In the genomic region with DNA sequence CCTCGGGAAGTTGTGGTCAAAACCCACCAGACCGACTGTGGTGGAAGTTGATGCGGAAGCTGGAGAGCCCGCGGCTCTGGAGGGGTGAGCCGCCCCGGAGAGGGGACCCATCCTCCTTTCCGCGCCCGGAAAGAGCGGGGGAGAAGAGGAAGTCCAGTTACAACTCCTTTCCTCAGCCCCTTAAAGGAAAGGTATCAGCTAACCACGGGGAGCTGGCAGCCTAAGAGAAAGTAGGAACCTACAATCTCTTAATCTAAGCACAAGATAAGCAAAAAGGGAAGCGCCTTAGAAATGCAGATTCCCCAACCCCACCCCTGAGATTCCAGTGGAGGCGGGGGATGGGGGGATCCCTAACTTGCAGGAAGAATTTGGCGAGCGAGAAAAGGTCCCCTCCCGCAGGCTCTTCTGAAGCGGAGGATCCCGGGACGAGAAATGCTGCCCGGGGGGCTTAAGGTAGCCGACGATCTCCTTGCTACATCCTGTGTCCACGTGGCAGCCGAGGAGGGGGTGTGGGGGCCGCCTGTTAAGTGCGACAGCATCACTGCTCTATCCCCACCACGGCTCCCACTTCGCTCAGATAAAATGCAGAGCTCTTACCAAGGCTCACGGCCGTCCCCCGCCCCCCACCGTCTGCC, we compare ENCODE assay signal across 8 cellular contexts.
A peak's percentile ranks its signal among the peaks of the same experiment; 100 is the strongest.
DNase-seq lines count a peak whose midpoint lies in the region; ATAC-seq and TF ChIP-seq lines count a peak whose summit lies in the region.

No MANE protein-coding gene starts in this region.

- ATAC-seq in GM21723 (IDR thresholded peaks at IDR 0.05; ENCODE audit: unreplicated experiment) (no peak), GM18867 (IDR thresholded peaks at IDR 0.05; ENCODE audit: unreplicated experiment) (no peak), PC-3 (no peak)

- peak overlapping the region; percentile 50 for H3K9ac ChIP-seq in iPS-18a (ENCODE audit: low read length)
- H3K9ac ChIP-seq in PC-3 (ENCODE audit: low read length) = no peak overlapping the region

- no peak overlapping the region for H3K4me2 ChIP-seq in PC-3 (ENCODE audit: low read length)

- no peak overlapping the region for H2AFZ ChIP-seq in PC-3 (ENCODE audit: low read length)

- no peaks in the 10 kb centered on the region for H3K9me3 Mint-ChIP-seq in activated T-helper 1 cell treated with anti-CD3 and anti-CD28 coated beads, Interleukin-12 subunit alpha, Interleukin-12 subunit beta, Interleukin-2, Interleukin-4 antibody, amounts not matched to agents 30 ng/mL and 10 ng/mL and 1 ng/mL, durations not matched to agents 14 hours and 24 hours and 36 hours

- H3K36me3 ChIP-seq in cardiac muscle cell = no peaks in the 10 kb centered on the region
- H3K36me3 ChIP-seq in iPS-18a (ENCODE audit: control insufficient read depth, low read depth, low read length) = no peaks in the 10 kb centered on the region
- H3K36me3 ChIP-seq in thymus (ENCODE audit: control insufficient read depth, insufficient read depth) = no peaks in the 10 kb centered on the region
- H3K36me3 ChIP-seq in PC-3 (ENCODE audit: low read depth, low read length) = no peaks in the 10 kb centered on the region

- H3K27ac ChIP-seq in cardiac muscle cell (no peak overlapping the region), iPS-18a (ENCODE audit: low read length) (no peak overlapping the region), thymus (ENCODE audit: low read depth) (no peak overlapping the region), PC-3 (ENCODE audit: low read length) (no peak overlapping the region)

- H3K27ac Mint-ChIP-seq in activated T-helper 1 cell treated with anti-CD3 and anti-CD28 coated beads, Interleukin-12 subunit alpha, Interleukin-12 subunit beta, Interleukin-2, Interleukin-4 antibody, amounts not matched to agents 30 ng/mL and 10 ng/mL and 1 ng/mL, durations not matched to agents 14 hours and 24 hours and 36 hours = no peak overlapping the region

- H3K27me3 Mint-ChIP-seq in activated T-helper 1 cell treated with anti-CD3 and anti-CD28 coated beads, Interleukin-12 subunit alpha, Interleukin-12 subunit beta, Interleukin-2, Interleukin-4 antibody, amounts not matched to agents 30 ng/mL and 10 ng/mL and 1 ng/mL, durations not matched to agents 14 hours and 24 hours and 36 hours (ENCODE audit: insufficient read depth) = peaks cover 44% of the 10 kb centered on the region

- no peaks in the 10 kb centered on the region for H3K79me2 ChIP-seq in PC-3 (ENCODE audit: low read length)

- BruUV-seq in PC-3 (replicated peaks; lab: Mats Ljungman, UMichigan) = no TSS peak

- H3K9me3 ChIP-seq in cardiac muscle cell (ENCODE audit: low read depth) (no peaks in the 10 kb centered on the region), iPS-18a (ENCODE audit: control insufficient read depth, low read depth, low read length) (no peaks in the 10 kb centered on the region), thymus (ENCODE audit: control insufficient read depth) (peaks cover 3% of the 10 kb centered on the region), PC-3 (ENCODE audit: low read length) (no peaks in the 10 kb centered on the region)

- H4K20me1 ChIP-seq in PC-3 (ENCODE audit: low read length) = no peaks in the 10 kb centered on the region

- H3K27me3 ChIP-seq in cardiac muscle cell = peaks cover 65% of the 10 kb centered on the region
- peaks cover 60% of the 10 kb centered on the region for H3K27me3 ChIP-seq in iPS-18a (ENCODE audit: control insufficient read depth, insufficient read depth, low read length)
- H3K27me3 ChIP-seq in thymus (ENCODE audit: control insufficient read depth, insufficient read depth) = peaks cover 36% of the 10 kb centered on the region
- H3K27me3 ChIP-seq in PC-3 (ENCODE audit: low read length) = no peaks in the 10 kb centered on the region

- POLR2A ChIA-PET in PC-3 (lab: Charles Lee; ENCODE audit: unreplicated experiment) = no interaction called here

- peak overlapping the region; percentile 54 for H3K4me3 Mint-ChIP-seq in activated T-helper 1 cell treated with anti-CD3 and anti-CD28 coated beads, Interleukin-12 subunit alpha, Interleukin-12 subunit beta, Interleukin-2, Interleukin-4 antibody, amounts not matched to agents 30 ng/mL and 10 ng/mL and 1 ng/mL, durations not matched to agents 14 hours and 24 hours and 36 hours

- H3K4me1 Mint-ChIP-seq in activated T-helper 1 cell treated with anti-CD3 and anti-CD28 coated beads, Interleukin-12 subunit alpha, Interleukin-12 subunit beta, Interleukin-2, Interleukin-4 antibody, amounts not matched to agents 30 ng/mL and 10 ng/mL and 1 ng/mL, durations not matched to agents 14 hours and 24 hours and 36 hours (ENCODE audit: low read depth) = peaks cover 16% of the 10 kb centered on the region

- intact Hi-C loops in cardiac septum (cut with DNase I) (no loop called here), PC-3 (cut with micrococcal nuclease) (no loop called here)
- intact Hi-C loops in activated T-helper 1 cell treated with anti-CD3 and anti-CD28 coated beads, Interleukin-12 subunit alpha, Interleukin-12 subunit beta, Interleukin-2, Interleukin-4 antibody, amounts not matched to agents 30 ng/mL and 10 ng/mL and 1 ng/mL, durations not matched to agents 14 hours and 24 hours and 36 hours (cut with micrococcal nuclease) = no loop called here

- H3K4me1 ChIP-seq in cardiac muscle cell (ENCODE audit: low read depth) = no peaks in the 10 kb centered on the region
- H3K4me1 ChIP-seq in iPS-18a (ENCODE audit: control insufficient read depth, low read depth, low read length) = peaks cover 15% of the 10 kb centered on the region
- no peaks in the 10 kb centered on the region for H3K4me1 ChIP-seq in thymus (ENCODE audit: control insufficient read depth, insufficient read depth, low read length)
- H3K4me1 ChIP-seq in PC-3 (ENCODE audit: insufficient read depth, low read length) = no peaks in the 10 kb centered on the region; the same call in 1 of the 2 replicates

- H3K9me2 ChIP-seq in PC-3 (replicated peaks; ENCODE audit: low read length) = no peaks in the 10 kb centered on the region

- no peak for TF ChIP-seq CTCF in cardiac muscle cell (IDR thresholded peaks at IDR 0.05; ENCODE audit: low read depth, low read length)
- no peak for TF ChIP-seq CTCF in PC-3 (conservative IDR thresholded peaks at IDR 0.05; ENCODE audit: low read depth, low read length)

- CTCF ChIA-PET in PC-3 (lab: Charles Lee) = no interaction called here

- DNase-seq in cardiac muscle cell (ENCODE audit: low read depth in 1 of 2, low spot score in 1 of 2) = peak in 1 of 2 donors; percentile 25
- DNase-seq in cardiac septum (ENCODE audit: low spot score) = no peak
- DNase-seq in activated T-helper 1 cell treated with anti-CD3 and anti-CD28 coated beads, Interleukin-12 subunit alpha, Interleukin-12 subunit beta, Interleukin-2, Interleukin-4 antibody, amounts not matched to agents 30 ng/mL and 10 ng/mL and 1 ng/mL, durations not matched to agents 14 hours and 24 hours and 36 hours (ENCODE audit: low spot score) = no peak
- DNase-seq in PC-3 = no peak

- H3K36me3 Mint-ChIP-seq in activated T-helper 1 cell treated with anti-CD3 and anti-CD28 coated beads, Interleukin-12 subunit alpha, Interleukin-12 subunit beta, Interleukin-2, Interleukin-4 antibody, amounts not matched to agents 30 ng/mL and 10 ng/mL and 1 ng/mL, durations not matched to agents 14 hours and 24 hours and 36 hours (ENCODE audit: low read depth) = no peaks in the 10 kb centered on the region

- WGBS in thymus = 1% methylated on average over 33 of the region's 33 CpGs

- peak overlapping the region; percentile 24 for H3K4me3 ChIP-seq in cardiac muscle cell
- peak overlapping the region; percentile 84 for H3K4me3 ChIP-seq in iPS-18a (ENCODE audit: low read length)
- peak overlapping the region; percentile 1 for H3K4me3 ChIP-seq in thymus (ENCODE audit: low read length)
- no peak overlapping the region for H3K4me3 ChIP-seq in PC-3 (ENCODE audit: low read length)

- H3F3A ChIP-seq in PC-3 (ENCODE audit: low read length, unreplicated experiment) = no peaks in the 10 kb centered on the region
